ENCODE assay signal across 22 cellular contexts in the genomic region with DNA sequence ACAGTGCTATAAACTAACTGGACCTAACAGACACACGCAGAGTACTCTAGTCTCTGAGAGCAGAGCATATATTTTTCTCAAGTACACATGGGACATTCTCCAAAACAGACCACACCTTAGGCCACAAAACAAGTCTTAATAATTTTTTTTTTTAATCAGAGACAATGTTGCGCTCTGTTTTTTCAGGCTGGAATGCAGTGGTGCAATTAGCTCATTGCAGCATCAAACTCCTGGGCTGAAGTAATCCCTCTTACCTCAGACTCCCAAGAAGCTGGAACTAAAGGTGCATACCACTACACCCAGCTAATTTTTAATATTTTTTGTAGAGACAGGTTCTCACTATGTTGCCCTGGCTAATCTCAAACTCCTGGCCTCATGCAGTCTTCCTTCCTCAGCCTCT. TPM values are rescaled to one million over a fixed set of nuclear protein-coding genes. Genes with fewer than 3 reads are reported as not detected.
DNase-seq lines count a peak whose midpoint lies in the region; ATAC-seq and TF ChIP-seq lines count a peak whose summit lies in the region.
"Had no signal": no experiment of that assay in that cellular context is flagged by ENCODE, and none has a peak within 500 bp of the region (broad histone marks: within the 10 kb centered on the region; RNA-seq: fewer than 3 reads in every experiment).

No MANE protein-coding gene starts in this region.

- dilution Hi-C loops in mammary epithelial cell (cut with HindIII; ENCODE audit: low sequenced_read_pairs) = no loop called here

- CTCF ChIA-PET in mammary epithelial cell (lab: Charles Lee; ENCODE audit: low non-redundant PET) (no interaction called here), MCF 10A (lab: Yijun Ruan, JAX) (no interaction called here)

- POLR2A ChIA-PET in MCF 10A (lab: Yijun Ruan, JAX) = interaction anchor here (0.7 kb wide), 1 partner anchor 36 kb away, joined by 4 read pairs; no protein-coding TSS in a partner anchor

- ATAC-seq in gastrocnemius medialis (no peak), GM19324 (IDR thresholded peaks at IDR 0.05; ENCODE audit: low FRiP score, unreplicated experiment) (no peak)
- ATAC-seq: A549, K562 had no signal

- H3K9me3 ChIP-seq in mammary epithelial cell (replicated peaks; ENCODE audit: insufficient read depth, low read length) = no peaks in the 10 kb centered on the region
- no peaks in the 10 kb centered on the region for H3K9me3 ChIP-seq in gastrocnemius medialis
- H3K9me3 ChIP-seq: A549 had no signal

- no peaks in the 10 kb centered on the region for H3K27me3 Mint-ChIP-seq in MCF 10A (ENCODE audit: insufficient read depth, unreplicated experiment)
- H3K27me3 Mint-ChIP-seq: CD4-positive, CD25-positive, alpha-beta regulatory T cell; CD8-positive, alpha-beta memory T cell had no signal

- no peak overlapping the region for H3K27ac Mint-ChIP-seq in MCF 10A (ENCODE audit: low read depth, unreplicated experiment)
- H3K27ac Mint-ChIP-seq: CD8-positive, alpha-beta memory T cell had no signal

- no peaks in the 10 kb centered on the region for H3K79me2 ChIP-seq in mammary epithelial cell (ENCODE audit: insufficient read depth, low read length)

- peaks cover 8% of the 10 kb centered on the region for H3K9me3 Mint-ChIP-seq in MCF 10A (ENCODE audit: unreplicated experiment)

- BruUV-seq in mammary epithelial cell (replicated peaks; lab: Mats Ljungman, UMichigan) (no TSS peak), MCF 10A (replicated peaks; lab: Mats Ljungman, UMichigan) (no TSS peak)

- H3K27ac ChIP-seq in mammary epithelial cell (ENCODE audit: insufficient read depth, low read depth, low read length) = no peak overlapping the region
- no peak overlapping the region for H3K27ac ChIP-seq in gastrocnemius medialis
- H3K27ac ChIP-seq: 22Rv1, A549, HL-60 had no signal

- H3K4me2 ChIP-seq in mammary epithelial cell (ENCODE audit: insufficient read depth, low read depth, low read length) = no peak overlapping the region
- H3K4me2 ChIP-seq: A549 had no signal

- no peak overlapping the region for H3K4me3 Mint-ChIP-seq in MCF 10A (ENCODE audit: unreplicated experiment)
- H3K4me3 Mint-ChIP-seq: CD4-positive, CD25-positive, alpha-beta regulatory T cell; CD8-positive, alpha-beta memory T cell had no signal

- WGBS in mammary epithelial cell (ENCODE audit: low coverage, missing lambda C conversion rate) = 6% methylated on average over 2 of the region's 2 CpGs

- H3K27me3 ChIP-seq in mammary epithelial cell (ENCODE audit: insufficient read depth, low read length) (no peaks in the 10 kb centered on the region), gastrocnemius medialis (no peaks in the 10 kb centered on the region)

- no peak for TF ChIP-seq CTCF in mammary epithelial cell (conservative IDR thresholded peaks at IDR 0.05 in 1 of 2, IDR thresholded peaks at IDR 0.05 in 1 of 2; ENCODE audit: extremely low read depth in 1 of 2, insufficient read depth in 1 of 2, low read depth in 1 of 2, low read length in 2 of 2)
- no peak for TF ChIP-seq CTCF in MCF 10A (IDR thresholded peaks at IDR 0.05; ENCODE audit: unreplicated experiment)
- TF ChIP-seq CTCF in epithelial cell of esophagus (IDR thresholded peaks at IDR 0.05; ENCODE audit: insufficient read depth, low read depth, low read length, missing control alignments) = no peak
- TF ChIP-seq CTCF in gastrocnemius medialis (IDR thresholded peaks at IDR 0.05 in 4 of 5, conservative IDR thresholded peaks at IDR 0.05 in 1 of 5) = no peak

- DNase-seq in mammary epithelial cell (peak; percentile 54), MCF 10A (ENCODE audit: unreplicated experiment) (no peak), NCI-H226 (peak; percentile 9), epithelial cell of esophagus (ENCODE audit: low read depth) (peak; percentile 35), gastrocnemius medialis (no peak), NOMO-1 treated with dmso at 0.1 percent for 144 hours (lab: John Stamatoyannopoulos, UW; ENCODE audit: unreplicated experiment) (no peak)
- DNase-seq: C1 segment of cervical spinal cord; CD4-positive, CD25-positive, alpha-beta regulatory T cell; CD8-positive, alpha-beta memory T cell; COR-L47; DMS 273 treated with DMSO at 0.1 percent for 48 hours; DMS53; DND-41; EL; GOT3; H7; IMR-90 had no signal

- peaks cover 29% of the 10 kb centered on the region for H3K36me3 Mint-ChIP-seq in MCF 10A (ENCODE audit: insufficient read depth, unreplicated experiment)

- H3K4me1 ChIP-seq in mammary epithelial cell (ENCODE audit: insufficient read depth, low read length) (peaks cover 4% of the 10 kb centered on the region), gastrocnemius medialis (no peaks in the 10 kb centered on the region)
- H3K4me1 ChIP-seq: A549 had no signal

- H3K36me3 ChIP-seq in mammary epithelial cell (ENCODE audit: insufficient read depth, low read length) (no peaks in the 10 kb centered on the region), gastrocnemius medialis (peaks cover 0 to 3% of the 10 kb centered on the region in 2 donors)

- H4K20me1 ChIP-seq in mammary epithelial cell (ENCODE audit: insufficient read depth, low read length) = no peaks in the 10 kb centered on the region

- intact Hi-C loops in mammary epithelial cell (cut with micrococcal nuclease) (no loop called here), MCF 10A (cut with micrococcal nuclease) (no loop called here), gastrocnemius medialis (cut with DNase I; ENCODE audit: low total_unique reads) (no loop called here)

- H3K4me3 ChIP-seq in mammary epithelial cell (replicated peaks in 1 of 3; ENCODE audit: insufficient read depth in 1 of 3, low read depth in 2 of 3, low read length in 3 of 3) = no peak overlapping the region
- no peak overlapping the region for H3K4me3 ChIP-seq in epithelial cell of esophagus (ENCODE audit: low read length)
- no peak overlapping the region for H3K4me3 ChIP-seq in gastrocnemius medialis
- H3K4me3 ChIP-seq: A549, K562 had no signal

- no peaks in the 10 kb centered on the region for H3K4me1 Mint-ChIP-seq in MCF 10A (ENCODE audit: insufficient read depth, unreplicated experiment)
- H3K4me1 Mint-ChIP-seq: CD8-positive, alpha-beta memory T cell had no signal

- H2AFZ ChIP-seq in mammary epithelial cell (ENCODE audit: low read depth, low read length) = no peak overlapping the region

- in situ Hi-C loops in mammary epithelial cell (cut with MboI; ENCODE audit: low sequenced_read_pairs in 2 of 2) = no loop called here
- in situ Hi-C loops in gastrocnemius medialis (cut with MboI; ENCODE audit: low sequenced_read_pairs in 4 of 4) = no loop called here

- H3K9ac ChIP-seq in mammary epithelial cell (ENCODE audit: insufficient read depth, low read length) = no peak overlapping the region

- TF ChIP-seq POLR2A in gastrocnemius medialis (IDR thresholded peaks at IDR 0.05) = no peak

RNA-seq across cellular contexts. Expression of a gene that starts 37.7 kb away (rescaled TPM):
- 10 to 100 TPM; 15.2 to 46.0 TPM for total RNA-seq in mammary epithelial cell
- polyA plus RNA-seq in mammary epithelial cell = 12.5 TPM
- 29.6 TPM for polyA minus RNA-seq in mammary epithelial cell
- 7.9 and 11.4 TPM in 2 replicates for total RNA-seq in MCF 10A (2022)
- total RNA-seq in gastrocnemius medialis = 10 to 100 TPM in 3 of 4 donors, 1 to 10 TPM in 1; 7.4 to 20.4 (median 14.2) TPM

Comparison
In these comparisons a context has a peak if more than half of its experiments do, and no peak if none do; other contexts are left out.
1. DNase-seq: peak in mammary epithelial cell (single experiment), NCI-H226 (single experiment) and epithelial cell of esophagus (single experiment); none in MCF 10A (single experiment), gastrocnemius medialis (0 of 2) and NOMO-1 treated with dmso at 0.1 percent for 144 hours (single experiment).